ENCODE assay signal across 8 cellular contexts in genomic region chr20:34557936-34558319, GRCh38. TPM values are rescaled to one million over a fixed set of nuclear protein-coding genes. Genes with fewer than 3 reads are reported as not detected.
DNase-seq lines count a peak whose midpoint lies in the region; ATAC-seq, FAIRE-seq and TF ChIP-seq lines count a peak whose summit lies in the region.

No MANE protein-coding gene starts in this region.

- peak; percentile 29 for FAIRE-seq in GM18507 (lab: Jason Lieb, UNC)

- no peaks in the 10 kb centered on the region for H3K27me3 ChIP-seq in foreskin keratinocyte
- H3K27me3 ChIP-seq in skeletal muscle tissue (ENCODE audit: control insufficient read depth in 3 of 3, insufficient read depth in 3 of 3, low read length in 3 of 3) = no peaks in the 10 kb centered on the region

- DNase-seq in GM18507 (ENCODE audit: extremely low spot score, insufficient read length, low read depth) (no peak), foreskin keratinocyte (peak in 1 of 2 donors; percentile 14)
- no peak for DNase-seq in stimulated activated naive CD4-positive, alpha-beta T cell (lab: John Stamatoyannopoulos, UW)
- no peak for DNase-seq in stimulated activated naive CD4-positive, alpha-beta T cell treated with Interleukin-2 at 50 U/mL for 16 hours (lab: John Stamatoyannopoulos, UW)

- H3K4me3 ChIP-seq in skeletal muscle tissue (ENCODE audit: low read length in 3 of 3) = peak overlapping the region; percentile 71 to 86 (median 85)

- H3K9me3 ChIP-seq in skeletal muscle tissue (ENCODE audit: control insufficient read depth in 3 of 3, low read length in 3 of 3) = no peaks in the 10 kb centered on the region

- ATAC-seq in foreskin keratinocyte (no peak), HG03025 (IDR thresholded peaks at IDR 0.05; ENCODE audit: low FRiP score, unreplicated experiment) (no peak)
- no peak for ATAC-seq in activated CD4-positive, CD25-positive, alpha-beta regulatory T cell treated with anti-CD3 and anti-CD28 coated beads, Interleukin-2, amount 50 U/mL, for 24 hours

- H3K9ac ChIP-seq in skeletal muscle tissue (ENCODE audit: low read depth in 1 of 3, low read length in 3 of 3) = peak overlapping the region; percentile 88 to 93 (median 89)

- H3K4me1 ChIP-seq in foreskin keratinocyte (no peaks in the 10 kb centered on the region), skeletal muscle tissue (ENCODE audit: control insufficient read depth in 3 of 3, insufficient read depth in 3 of 3, low read length in 3 of 3) (peaks cover 3 to 23% (median 15%) of the 10 kb centered on the region in 3 donors)

- H3K36me3 ChIP-seq in skeletal muscle tissue (ENCODE audit: control insufficient read depth in 3 of 3, insufficient read depth in 3 of 3, low read length in 3 of 3) = peaks cover 0 to 2% (median 0%) of the 10 kb centered on the region in 3 donors

- no peak for TF ChIP-seq CTCF in VCaP (conservative IDR thresholded peaks at IDR 0.05)
- TF ChIP-seq CTCF in foreskin keratinocyte (conservative IDR thresholded peaks at IDR 0.05) = no peak

- H3K27ac ChIP-seq in VCaP (peak overlapping the region; percentile 70), foreskin keratinocyte (peak overlapping the region; percentile 59), skeletal muscle tissue (ENCODE audit: low read depth, low read length) (peak overlapping the region; percentile 89)

RNA-seq across cellular contexts. Expression of gene MAP1LC3A, which starts 0.6 kb away (rescaled TPM):
- total RNA-seq in foreskin keratinocyte = 3.9 and 4.9 TPM in 2 replicates
- 4.8 and 6.2 TPM in 2 replicates for polyA plus RNA-seq in foreskin keratinocyte
- 11.0 TPM for total RNA-seq in skeletal muscle tissue

RNA-seq across cellular contexts. Expression of gene DYNLRB1, which starts 41.7 kb away (rescaled TPM):
- 180 and 188 TPM in 2 replicates for total RNA-seq in foreskin keratinocyte
- 297 and 306 TPM in 2 replicates for polyA plus RNA-seq in foreskin keratinocyte
- total RNA-seq in skeletal muscle tissue = 28.7 TPM
